ENCODE assay signal across 15 cellular contexts in genomic region chr6:317452-318144, GRCh38. TPM values are rescaled to one million over a fixed set of nuclear protein-coding genes. Genes with fewer than 3 reads are reported as not detected.
A peak's percentile ranks its signal among the peaks of the same experiment; 100 is the strongest.
DNase-seq lines count a peak whose midpoint lies in the region; ATAC-seq and TF ChIP-seq lines count a peak whose summit lies in the region.
"Had no signal": no experiment of that assay in that cellular context is flagged by ENCODE, and none has a peak within 500 bp of the region (broad histone marks: within the 10 kb centered on the region; RNA-seq: fewer than 3 reads in every experiment).

No MANE protein-coding gene starts in this region.

- no CpG with 5 or more reads among the region's 18 CpGs for WGBS in H9 (ENCODE audit: extremely low coverage, insufficient read length, low lambda C conversion rate)

- no peak overlapping the region for H2BK12ac ChIP-seq in H9 (ENCODE audit: insufficient read length, low read depth, low read length)

- H3K4ac ChIP-seq in H9 (ENCODE audit: low read depth, low read length): no peak overlapping the region

- H3K36me3 Mint-ChIP-seq in memory B cell (peaks cover 12% of the 10 kb centered on the region), H9 (ENCODE audit: insufficient read depth in 1 of 3, low read depth in 3 of 3) (peaks cover 4 to 17% (median 9%) of the 10 kb centered on the region in 3 experiments; a peak in 6 of 7 replicates)

- no peak overlapping the region for H3K18ac ChIP-seq in H9 (ENCODE audit: insufficient read length, low read depth, low read length)

- H3K23me2 ChIP-seq in H9 (ENCODE audit: insufficient read length, low read depth, low read length, poor library complexity, severe bottlenecking): no peaks in the 10 kb centered on the region

- ATAC-seq in GM21367 (IDR thresholded peaks at IDR 0.05; ENCODE audit: unreplicated experiment) (peak; percentile 21), HG03175 (IDR thresholded peaks at IDR 0.05; ENCODE audit: unreplicated experiment) (peak; percentile 45), memory B cell (ENCODE audit: low read depth) (peak; percentile 20), GM18861 (IDR thresholded peaks at IDR 0.05; ENCODE audit: unreplicated experiment) (no peak)

- H2BK20ac ChIP-seq in H9 (ENCODE audit: low read depth, low read length, poor library complexity, severe bottlenecking): no peak overlapping the region

- H2AK5ac ChIP-seq in H9 (ENCODE audit: insufficient read length, low read length): no peak overlapping the region

- H3K4me1 Mint-ChIP-seq in memory B cell: peaks cover 50% of the 10 kb centered on the region
- H3K4me1 Mint-ChIP-seq in H9: peaks cover 13 to 16% of the 10 kb centered on the region in 2 experiments

- H3K14ac ChIP-seq in H9 (ENCODE audit: insufficient read depth, low read length): no peak overlapping the region

- TF ChIP-seq POLR2A in GM15510 (IDR thresholded peaks at IDR 0.05; ENCODE audit: borderline replicate concordance, extremely low read depth, insufficient read length): peak; percentile 1

- no peaks in the 10 kb centered on the region for H3K79me2 ChIP-seq in H9 (ENCODE audit: insufficient read depth, low read length)

- no peak overlapping the region for H3K9ac ChIP-seq in H9 (ENCODE audit: extremely low read depth, insufficient read length, low read length)

- H3K27me3 Mint-ChIP-seq in memory B cell (no peaks in the 10 kb centered on the region), H9 (ENCODE audit: low read depth) (no peaks in the 10 kb centered on the region)
- H3K27me3 Mint-ChIP-seq: activated naive CD4-positive, alpha-beta T cell treated with anti-CD3 and anti-CD28 coated beads, Interleukin-2, amount 50 U/mL, for 24 hours had no signal

- no peak overlapping the region for H2AFZ ChIP-seq in H9 (ENCODE audit: low read length)

- H2BK15ac ChIP-seq in H9 (ENCODE audit: low read depth, low read length): no peak overlapping the region

- no peak overlapping the region for H4K91ac ChIP-seq in H9 (ENCODE audit: insufficient read length, low read depth, low read length)

- H3K9me3 ChIP-seq in H9 (ENCODE audit: control insufficient read depth, low read depth, low read length): peaks cover 80% of the 10 kb centered on the region

- DNase-seq in memory B cell (ENCODE audit: low spot score in 2 of 2) (no peak), H9 (no peak), DMS 273 (lab: John Stamatoyannopoulos, UW; ENCODE audit: unreplicated experiment) (no peak)
- no peak for DNase-seq in stimulated activated naive CD4-positive, alpha-beta T cell (lab: John Stamatoyannopoulos, UW)
- DNase-seq: activated CD4-positive, alpha-beta T cell treated with anti-CD3 and anti-CD28 coated beads for 48 hours; Calu3; effector CD4-positive, alpha-beta T cell; HCEC 1CT; mesendoderm; SHP77 had no signal

- H4K5ac ChIP-seq in H9 (ENCODE audit: insufficient read length, low read depth, low read length): no peak overlapping the region

- H3K23ac ChIP-seq in H9 (ENCODE audit: insufficient read length, low read depth, low read length): no peak overlapping the region

- H3K27ac ChIP-seq in H9 (ENCODE audit: insufficient read length, low read depth, low read length): no peak overlapping the region

- H3K4me3 Mint-ChIP-seq in memory B cell (peak overlapping the region; percentile 61), H9 (peak overlapping the region in 1 of 2 experiments; percentile 25; a peak in 1 of 5 replicates)
- H3K4me3 Mint-ChIP-seq: activated naive CD4-positive, alpha-beta T cell treated with anti-CD3 and anti-CD28 coated beads, Interleukin-2, amount 50 U/mL, for 24 hours had no signal

- H3K27me3 ChIP-seq in H9 (ENCODE audit: insufficient read depth, low read length): no peaks in the 10 kb centered on the region

- TF ChIP-seq CTCF in H9 (conservative IDR thresholded peaks at IDR 0.05): no peak

- H3K4me1 ChIP-seq in H9 (ENCODE audit: insufficient read depth, low read length): no peaks in the 10 kb centered on the region

- no peaks in the 10 kb centered on the region for H4K20me1 ChIP-seq in H9 (ENCODE audit: control insufficient read depth, insufficient read depth, insufficient read length)

- H2BK120ac ChIP-seq in H9 (ENCODE audit: low read depth, low read length, poor library complexity, severe bottlenecking): no peak overlapping the region

- no peak overlapping the region for H3T11ph ChIP-seq in H9 (ENCODE audit: low read length)

- no peak overlapping the region for H3K56ac ChIP-seq in H9 (ENCODE audit: insufficient read length, low read depth, low read length)

- no peak overlapping the region for H2BK5ac ChIP-seq in H9 (ENCODE audit: insufficient read length, low read length)

- H4K8ac ChIP-seq in H9 (replicated peaks; ENCODE audit: insufficient read length, low read depth, low read length): no peak overlapping the region

- no peak overlapping the region for H3K4me2 ChIP-seq in H9 (ENCODE audit: insufficient read depth, insufficient read length, low read length)

- H3K27ac Mint-ChIP-seq in memory B cell (peak overlapping the region; percentile 93), H9 (no peak overlapping the region)
- H3K27ac Mint-ChIP-seq: activated naive CD4-positive, alpha-beta T cell treated with anti-CD3 and anti-CD28 coated beads, Interleukin-2, amount 50 U/mL, for 24 hours had no signal

- no peaks in the 10 kb centered on the region for H3K79me1 ChIP-seq in H9 (ENCODE audit: insufficient read depth, low read depth, low read length, poor library complexity, severe bottlenecking)

- H3K9me3 Mint-ChIP-seq in memory B cell (no peaks in the 10 kb centered on the region), H9 (peaks cover 52 to 61% of the 10 kb centered on the region in 2 experiments)
- H3K9me3 Mint-ChIP-seq: activated naive CD4-positive, alpha-beta T cell treated with anti-CD3 and anti-CD28 coated beads, Interleukin-2, amount 50 U/mL, for 24 hours had no signal

RNA-seq across cellular contexts. Expression of gene DUSP22, which starts 25.3 kb away (rescaled TPM):
- 25.0 and 25.5 TPM in 2 replicates for total RNA-seq in H9 (2021)
